ENCODE assay signal across 8 cellular contexts in the genomic region with DNA sequence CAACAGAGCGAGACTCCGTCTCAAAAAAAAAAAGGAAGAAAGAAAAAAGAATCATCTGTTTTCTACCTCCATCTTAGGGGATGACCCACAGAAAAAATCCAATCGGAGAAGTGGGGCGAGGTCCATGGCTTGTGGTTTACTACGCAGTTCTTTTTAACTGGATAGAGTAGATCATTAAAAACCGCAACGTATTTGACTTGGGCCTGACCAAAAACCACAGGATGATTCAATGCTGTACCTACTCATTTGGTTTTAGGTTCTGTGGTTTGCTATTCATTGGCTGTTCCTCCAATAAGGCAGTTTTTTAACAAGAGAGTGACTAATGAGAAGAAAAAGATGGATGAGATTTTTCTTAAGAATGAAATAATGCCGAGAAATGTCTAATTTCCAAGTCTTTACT.
A peak's percentile ranks its signal among the peaks of the same experiment; 100 is the strongest.
DNase-seq lines count a peak whose midpoint lies in the region; ATAC-seq and TF ChIP-seq lines count a peak whose summit lies in the region.

No MANE protein-coding gene starts in this region.

- no peak overlapping the region for H3K4me3 ChIP-seq in uterus

- H3K27me3 ChIP-seq in uterus = no peaks in the 10 kb centered on the region

- no peaks in the 10 kb centered on the region for H3K36me3 ChIP-seq in uterus

- intact Hi-C loops in uterus (cut with DNase I; ENCODE audit: low total_unique reads) (no loop called here), CD14-positive monocyte (cut with micrococcal nuclease) (no loop called here)

- H3K4me1 Mint-ChIP-seq in CD14-positive monocyte = peaks cover 31% of the 10 kb centered on the region

- no peaks in the 10 kb centered on the region for H3K4me1 ChIP-seq in uterus

- no peak overlapping the region for H3K27ac ChIP-seq in uterus

- H3K27me3 Mint-ChIP-seq in CD14-positive monocyte (ENCODE audit: low read depth in 3 of 3) = peaks cover 15 to 28% (median 21%) of the 10 kb centered on the region in 3 donors

- H3K9me3 Mint-ChIP-seq in CD14-positive monocyte = peaks cover 3 to 20% (median 9%) of the 10 kb centered on the region in 7 donors

- no peaks in the 10 kb centered on the region for H3K9me3 ChIP-seq in uterus

- peak; percentile 87 for ATAC-seq in HG03045 (IDR thresholded peaks at IDR 0.05; ENCODE audit: unreplicated experiment)

- TF ChIP-seq CTCF in uterus (IDR thresholded peaks at IDR 0.05) = no peak
- TF ChIP-seq CTCF in CD14-positive monocyte (IDR thresholded peaks at IDR 0.05) = no peak

- no peak overlapping the region for H3K4me3 Mint-ChIP-seq in CD14-positive monocyte

- no peak for TF ChIP-seq POLR2A in uterus (IDR thresholded peaks at IDR 0.05)

- H3K36me3 Mint-ChIP-seq in CD14-positive monocyte = no peaks in the 10 kb centered on the region

- peak; percentile 27 for DNase-seq in stimulated activated CD4-positive, alpha-beta T cell treated with anti-CD3 and anti-CD28 coated beads, Interleukin-15, amount 100 ng/mL, for 24 hours
- no peak for DNase-seq in stimulated activated CD4-positive, alpha-beta T cell treated with anti-CD3 and anti-CD28 coated beads, Interleukin-12 subunit alpha, Interleukin-12 subunit beta, amount 100 ng/mL, for 4 hours
- peak; percentile 1 for DNase-seq in T1000 (lab: John Stamatoyannopoulos, UW)
- no peak for DNase-seq in uterus
- DNase-seq in CD14-positive monocyte (ENCODE audit: low spot score) = no peak
- no peak for DNase-seq in NCI-H524 treated with DMSO at 0.1 percent for 48 hours (lab: John Stamatoyannopoulos, UW)
- no peak for DNase-seq in kidney glomerular epithelial cell (lab: John Stamatoyannopoulos, UW)

- no peak overlapping the region for H3K27ac Mint-ChIP-seq in CD14-positive monocyte

Comparison
In these comparisons a context has a peak if more than half of its experiments do, and no peak if none do; other contexts are left out.
1. DNase-seq: peak in stimulated activated CD4-positive, alpha-beta T cell treated with anti-CD3 and anti-CD28 coated beads, Interleukin-15, amount 100 ng/mL, for 24 hours (single experiment) and T1000 (single experiment); none in stimulated activated CD4-positive, alpha-beta T cell treated with anti-CD3 and anti-CD28 coated beads, Interleukin-12 subunit alpha, Interleukin-12 subunit beta, amount 100 ng/mL, for 4 hours (single experiment), uterus (0 of 2), CD14-positive monocyte (single experiment), NCI-H524 treated with DMSO at 0.1 percent for 48 hours (single experiment) and kidney glomerular epithelial cell (single experiment).